8 cellular contexts compared by ENCODE assay signal in genomic region chr5:75337366-75338021, GRCh38. TPM values are rescaled to one million over a fixed set of nuclear protein-coding genes. Genes with fewer than 3 reads are reported as not detected.
DNase-seq lines count a peak whose midpoint lies in the region; ATAC-seq and TF ChIP-seq lines count a peak whose summit lies in the region.

No MANE protein-coding gene starts in this region.

- no peaks in the 10 kb centered on the region; the same call in 1 of the 2 replicates for H4K20me1 ChIP-seq in KMS-11 (ENCODE audit: insufficient read depth)

- peaks cover 51% of the 10 kb centered on the region for H3K79me2 ChIP-seq in KMS-11 (ENCODE audit: insufficient read depth, low read depth)

- H3K4me2 ChIP-seq in KMS-11 = peak overlapping the region; percentile 62

- no peak for TF ChIP-seq CTCF in KMS-11 (conservative IDR thresholded peaks at IDR 0.05; ENCODE audit: low read depth, low read length)
- TF ChIP-seq CTCF in cardiac muscle cell (IDR thresholded peaks at IDR 0.05; ENCODE audit: low read depth, low read length) = no peak
- no peak for TF ChIP-seq CTCF in prostate gland (IDR thresholded peaks at IDR 0.05)

- no peaks in the 10 kb centered on the region for H3K27me3 ChIP-seq in KMS-11 (ENCODE audit: insufficient read depth, low read depth)
- no peaks in the 10 kb centered on the region for H3K27me3 ChIP-seq in cardiac muscle cell
- no peaks in the 10 kb centered on the region for H3K27me3 ChIP-seq in prostate gland (replicated peaks; ENCODE audit: insufficient read depth)

- H3K4me3 ChIP-seq in KMS-11 (IDR thresholded peaks at IDR 0.05; ENCODE audit: insufficient read depth, low read depth, low read length) (no peak overlapping the region), cardiac muscle cell (peak overlapping the region; percentile 72), prostate gland (peak overlapping the region; percentile 97 to 99)

- TF ChIP-seq POLR2A in prostate gland (IDR thresholded peaks at IDR 0.05) = no peak

- DNase-seq in activated effector memory CD4-positive, alpha-beta T cell treated with anti-CD3 and anti-CD28 coated beads, Interleukin-2, amount 50 U/mL, for 16 hours = peak; percentile 78
- DNase-seq in activated effector memory CD4-positive, alpha-beta T cell treated with Interleukin-2 at 50 U/mL for 16 hours = no peak
- peak; percentile 35 for DNase-seq in activated naive CD4-positive, alpha-beta T cell treated with Interleukin-2 at 50 U/mL for 16 hours
- peak; percentile 6 to 62 for DNase-seq in cardiac muscle cell (ENCODE audit: low read depth in 1 of 2, low spot score in 1 of 2)
- peak; percentile 19 for DNase-seq in prostate gland (ENCODE audit: low spot score)

- intact Hi-C loops in prostate gland (cut with DNase I) = no loop called here

- peak overlapping the region; percentile 61 for H2AFZ ChIP-seq in KMS-11 (ENCODE audit: low read depth)

- H3K9me3 ChIP-seq in cardiac muscle cell (ENCODE audit: low read depth) (no peaks in the 10 kb centered on the region), prostate gland (no peaks in the 10 kb centered on the region)

- H3K27ac ChIP-seq in KMS-11 (peak overlapping the region; percentile 70), cardiac muscle cell (peak overlapping the region; percentile 98), prostate gland (peak overlapping the region; percentile 94 to 97)

- WGBS in prostate gland = under 1% methylated on average over 48 of the region's 50 CpGs

- peaks cover 22% of the 10 kb centered on the region for H3K4me1 ChIP-seq in KMS-11 (ENCODE audit: low read depth, poor library complexity, severe bottlenecking)
- peaks cover 31% of the 10 kb centered on the region for H3K4me1 ChIP-seq in cardiac muscle cell (ENCODE audit: low read depth)
- peaks cover 3% of the 10 kb centered on the region for H3K4me1 ChIP-seq in prostate gland (replicated peaks)

- peak overlapping the region; percentile 64 for H3K9ac ChIP-seq in KMS-11

- H3K36me3 ChIP-seq in KMS-11 (ENCODE audit: insufficient read depth) (no peaks in the 10 kb centered on the region), cardiac muscle cell (no peaks in the 10 kb centered on the region), prostate gland (no peaks in the 10 kb centered on the region)

- ATAC-seq in GM19463 (IDR thresholded peaks at IDR 0.05; ENCODE audit: unreplicated experiment) (no peak), HG03520 (IDR thresholded peaks at IDR 0.05; ENCODE audit: unreplicated experiment) (no peak)

RNA-seq across cellular contexts. Expression of gene HMGCR, which starts 0.5 kb away (rescaled TPM):
- total RNA-seq in cardiac muscle cell (34.0 and 72.9 TPM in 2 replicates), prostate gland (10 to 100 TPM; 20.6 to 38.2 TPM)
- 42.2 and 68.9 TPM in 2 replicates for polyA plus RNA-seq in cardiac muscle cell
